11 cellular contexts compared by ENCODE assay signal in the genomic region with DNA sequence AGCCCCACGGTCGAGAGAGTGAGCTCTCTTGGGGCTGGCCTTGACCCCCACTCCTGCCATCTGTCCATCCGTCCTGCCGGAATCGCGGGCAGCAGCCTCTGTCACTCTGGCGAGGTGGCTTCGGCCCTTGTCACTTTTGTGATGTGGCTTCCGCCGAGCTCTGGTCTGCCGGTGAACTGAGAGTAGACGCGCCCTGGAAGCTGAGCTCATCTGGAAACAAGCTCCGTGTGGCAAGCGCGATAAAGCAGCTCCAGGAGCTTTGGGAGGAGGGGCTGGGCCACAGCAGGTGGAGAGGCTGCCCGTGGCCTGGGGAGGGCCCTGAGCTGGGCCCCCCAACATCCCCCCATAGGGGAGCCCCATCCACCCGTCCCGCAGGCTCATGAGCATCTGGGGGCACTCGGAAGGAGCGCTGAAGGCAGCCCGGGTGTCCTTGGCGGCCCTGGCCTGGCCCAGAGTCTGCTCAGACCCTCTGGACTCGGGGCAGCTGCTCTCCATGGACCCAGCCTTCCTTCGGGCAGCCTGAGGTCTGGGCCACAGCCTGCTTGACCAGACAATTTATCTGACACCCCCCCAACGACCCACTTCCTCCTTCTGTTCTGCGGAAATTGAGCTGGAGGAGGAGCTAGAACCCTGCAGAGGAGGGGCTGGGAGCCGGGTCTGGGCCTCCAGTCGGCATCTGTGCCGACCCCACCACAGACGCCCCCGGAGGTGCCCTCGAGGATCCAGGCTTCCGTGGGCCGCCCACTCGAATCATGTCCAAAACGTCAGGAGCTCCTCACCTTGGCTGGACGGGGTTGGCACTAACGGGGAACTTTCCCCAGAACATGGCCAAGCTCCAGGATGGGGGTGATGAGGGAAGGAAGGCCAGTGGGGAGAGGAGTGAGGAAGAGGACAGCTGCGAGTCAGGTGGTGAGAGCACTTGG. TPM values are rescaled to one million over a fixed set of nuclear protein-coding genes. Genes with fewer than 3 reads are reported as not detected.
DNase-seq lines count a peak whose midpoint lies in the region; ATAC-seq and TF ChIP-seq lines count a peak whose summit lies in the region.
"Had no signal": no experiment of that assay in that cellular context is flagged by ENCODE, and none has a peak within 500 bp of the region (broad histone marks: within the 10 kb centered on the region; RNA-seq: fewer than 3 reads in every experiment).

No MANE protein-coding gene starts in this region.

- H3K79me2 ChIP-seq in OCI-LY1 (ENCODE audit: insufficient read depth, low read length): no peaks in the 10 kb centered on the region

- no peak overlapping the region for H2AFZ ChIP-seq in OCI-LY1 (ENCODE audit: low read length)

- H3K9me3 ChIP-seq in BLaER1 treated with 17β-estradiol and CSF1 and Interleukin-3, amounts not matched to agents 10 nM and 100 nM (replicated peaks in 1 of 11): no peaks in the 10 kb centered on the region
- H3K9me3 ChIP-seq in OCI-LY1 (ENCODE audit: low read length): no peaks in the 10 kb centered on the region
- H3K9me3 ChIP-seq: tibial nerve had no signal

- H3F3A ChIP-seq in OCI-LY1 (ENCODE audit: insufficient read depth, low read length): no peaks in the 10 kb centered on the region

- H4K20me1 ChIP-seq in BLaER1 treated with 17β-estradiol and CSF1 and Interleukin-3, amounts not matched to agents 10 nM and 100 nM: no peaks in the 10 kb centered on the region
- H4K20me1 ChIP-seq in OCI-LY1 (ENCODE audit: insufficient read depth, low read length): no peaks in the 10 kb centered on the region

- no peaks in the 10 kb centered on the region for H3K27me3 ChIP-seq in BLaER1 treated with 17β-estradiol and CSF1 and Interleukin-3, amounts not matched to agents 10 nM and 100 nM
- H3K27me3 ChIP-seq in OCI-LY1 (ENCODE audit: insufficient read depth, low read length): no peaks in the 10 kb centered on the region; the same call in 1 of the 2 replicates
- H3K27me3 ChIP-seq: tibial nerve had no signal

- H3K9ac ChIP-seq in BLaER1 treated with 17β-estradiol and CSF1 and Interleukin-3, amounts not matched to agents 10 nM and 100 nM: peak overlapping the region; percentile 69 to 80 (median 75)
- no peak overlapping the region; the same call in 1 of the 2 replicates for H3K9ac ChIP-seq in OCI-LY1 (ENCODE audit: low read length)

- H3K4me2 ChIP-seq in BLaER1 treated with 17β-estradiol and CSF1 and Interleukin-3, amounts not matched to agents 10 nM and 100 nM: peak overlapping the region; percentile 82 to 98 (median 96)
- peak overlapping the region; percentile 45; the same call in 1 of the 2 replicates for H3K4me2 ChIP-seq in OCI-LY1 (ENCODE audit: low read length)

- H3K9me2 ChIP-seq in OCI-LY1 (ENCODE audit: low read depth, low read length): no peaks in the 10 kb centered on the region

- peak overlapping the region; percentile 17 to 63 (median 43); a peak in 15 of 20 replicates for H3K4me3 ChIP-seq in BLaER1 treated with 17β-estradiol and CSF1 and Interleukin-3, amounts not matched to agents 10 nM and 100 nM
- peak overlapping the region; percentile 26 for H3K4me3 ChIP-seq in OCI-LY1 (ENCODE audit: low read depth, low read length, poor library complexity, severe bottlenecking)

- peak overlapping the region; percentile 60 to 91 (median 85); a peak in 21 of 22 replicates for H3K27ac ChIP-seq in BLaER1 treated with 17β-estradiol and CSF1 and Interleukin-3, amounts not matched to agents 10 nM and 100 nM
- no peak overlapping the region for H3K27ac ChIP-seq in OCI-LY1 (ENCODE audit: low read depth, low read length, poor library complexity, severe bottlenecking)

- ATAC-seq in naive thymus-derived CD8-positive, alpha-beta T cell: peak; percentile 29 to 43
- no peak for ATAC-seq in GM18858 (IDR thresholded peaks at IDR 0.05; ENCODE audit: unreplicated experiment)

- H3K4me1 ChIP-seq in BLaER1 treated with 17β-estradiol and CSF1 and Interleukin-3, amounts not matched to agents 10 nM and 100 nM: peaks cover 54 to 76% (median 74%) of the 10 kb centered on the region in 10 experiments
- peaks cover 14% of the 10 kb centered on the region for H3K4me1 ChIP-seq in OCI-LY1 (ENCODE audit: insufficient read depth, low read length, severe bottlenecking)

- H3K36me3 ChIP-seq in BLaER1 treated with 17β-estradiol and CSF1 and Interleukin-3, amounts not matched to agents 10 nM and 100 nM: 0 out of 22 replicates have a peak, but pooled peaks cover 0 to 3% (median 0%) of the 10 kb centered on the region in 11 experiments
- H3K36me3 ChIP-seq in OCI-LY1 (ENCODE audit: insufficient read depth, low read length): no peaks in the 10 kb centered on the region

- H3K36me3 Mint-ChIP-seq in activated naive CD8-positive, alpha-beta T cell: no peaks in the 10 kb centered on the region
- H3K36me3 Mint-ChIP-seq in naive thymus-derived CD8-positive, alpha-beta T cell: no peaks in the 10 kb centered on the region

- no peaks in the 10 kb centered on the region for H3K9me3 Mint-ChIP-seq in activated naive CD8-positive, alpha-beta T cell (ENCODE audit: low read depth)
- no peaks in the 10 kb centered on the region for H3K9me3 Mint-ChIP-seq in naive thymus-derived CD8-positive, alpha-beta T cell
- H3K9me3 Mint-ChIP-seq: brain had no signal

- H3K4me3 Mint-ChIP-seq in activated naive CD8-positive, alpha-beta T cell: peak overlapping the region; percentile 77
- peak overlapping the region; percentile 69 to 88 (median 81) for H3K4me3 Mint-ChIP-seq in naive thymus-derived CD8-positive, alpha-beta T cell
- H3K4me3 Mint-ChIP-seq: brain had no signal

- no peaks in the 10 kb centered on the region for H3K27me3 Mint-ChIP-seq in activated naive CD8-positive, alpha-beta T cell
- H3K27me3 Mint-ChIP-seq in naive thymus-derived CD8-positive, alpha-beta T cell: no peaks in the 10 kb centered on the region
- H3K27me3 Mint-ChIP-seq: brain had no signal

- peak overlapping the region; percentile 87 for H3K27ac Mint-ChIP-seq in activated naive CD8-positive, alpha-beta T cell
- peak overlapping the region; percentile 89 to 98 (median 94) for H3K27ac Mint-ChIP-seq in naive thymus-derived CD8-positive, alpha-beta T cell

- DNase-seq in naive thymus-derived CD8-positive, alpha-beta T cell: peak in 5 of 10 donors; percentile 17 to 51 (median 38)
- DNase-seq in NCI-H1092 (lab: John Stamatoyannopoulos, UW): no peak
- no peak for DNase-seq in GM20000 (ENCODE audit: low spot score)
- DNase-seq in NCI-H2107 (lab: John Stamatoyannopoulos, UW): no peak
- DNase-seq: COR-L47 had no signal

- peaks cover 35% of the 10 kb centered on the region for H3K4me1 Mint-ChIP-seq in activated naive CD8-positive, alpha-beta T cell (ENCODE audit: low read depth)
- H3K4me1 Mint-ChIP-seq in naive thymus-derived CD8-positive, alpha-beta T cell: peaks cover 20 to 43% (median 39%) of the 10 kb centered on the region in 4 donors

- no peak for TF ChIP-seq CTCF in OCI-LY1 (IDR thresholded peaks at IDR 0.05; ENCODE audit: low read length)
- TF ChIP-seq CTCF in GM20000 (IDR thresholded peaks at IDR 0.05; ENCODE audit: extremely low read depth, missing control alignments): no peak

- POLR2A ChIA-PET in naive thymus-derived CD8-positive, alpha-beta T cell (lab: Charles Lee): interaction anchor here (0.6 to 2.2 kb wide), 8 partner anchors 9 to 567 kb away, joined by 3 to 12 read pairs (median 3); partner anchors contain the start of genes POFUT2 and SLX9

RNA-seq across cellular contexts. Expression of gene SLC19A1, which starts 59.1 kb away (rescaled TPM):
- 10 to 100 TPM; 10.2 to 14.4 TPM for total RNA-seq in naive thymus-derived CD8-positive, alpha-beta T cell
- polyA plus RNA-seq in naive thymus-derived CD8-positive, alpha-beta T cell: 10 to 100 TPM in 1 of 3 donors, 1 to 10 TPM in 2; 4.6 to 12.1 (median 9.3) TPM
